ENCODE assay signal across 1 cellular context in the genomic region with DNA sequence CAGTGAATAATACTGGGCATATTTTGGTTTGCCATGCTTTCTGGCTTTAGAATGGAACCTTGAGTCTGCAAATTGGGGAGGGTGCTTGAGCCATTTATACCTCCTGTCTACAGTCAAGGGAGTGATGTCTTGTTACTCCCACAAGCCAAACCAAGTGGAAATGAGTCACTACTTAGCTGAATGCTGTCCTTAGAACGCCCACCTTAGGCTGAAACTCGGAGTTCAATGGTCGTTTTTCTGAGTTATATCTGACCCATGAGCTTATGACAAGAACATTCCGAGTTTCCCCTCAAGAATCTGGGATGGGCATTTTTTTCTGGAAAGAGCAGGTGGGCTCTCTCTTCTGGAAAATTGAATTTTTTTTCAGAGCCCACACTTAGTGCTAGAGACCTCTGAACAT.
TF ChIP-seq lines count a peak whose summit lies in the region.

No MANE protein-coding gene starts in this region.

TF ChIP-seq in IMR-90, 13 proteins besides CTCF, POLR2A, EP300 and RAD21:
- TF ChIP-seq MXI1 (IDR thresholded peaks at IDR 0.05; ENCODE audit: borderline replicate concordance, low read depth, low read length) = no peak
- no peak for TF ChIP-seq CHD1 (IDR thresholded peaks at IDR 0.05; ENCODE audit: low read depth, low read length)
- no peak for TF ChIP-seq USF2 (IDR thresholded peaks at IDR 0.05; ENCODE audit: low read depth, low read length)
- no peak for TF ChIP-seq CEBPB (IDR thresholded peaks at IDR 0.05; ENCODE audit: low read depth, low read length)
- no peak for TF ChIP-seq FOS (IDR thresholded peaks at IDR 0.05; ENCODE audit: low read depth, low read length)
- TF ChIP-seq ELK1 (IDR thresholded peaks at IDR 0.05; ENCODE audit: borderline replicate concordance, low read depth, low read length) = no peak
- TF ChIP-seq MAZ (IDR thresholded peaks at IDR 0.05; ENCODE audit: borderline replicate concordance, low read depth, low read length) = no peak
- TF ChIP-seq MAFK (IDR thresholded peaks at IDR 0.05; ENCODE audit: low read depth, low read length) = no peak
- TF ChIP-seq BHLHE40 (IDR thresholded peaks at IDR 0.05; ENCODE audit: low read depth, low read length) = no peak
- TF ChIP-seq SMC3 (IDR thresholded peaks at IDR 0.05; ENCODE audit: low read depth, low read length) = no peak
- TF ChIP-seq NFE2L2 (IDR thresholded peaks at IDR 0.05; ENCODE audit: low read depth, low read length) = no peak
